21 cellular contexts compared by ENCODE assay signal in genomic region chr2:47738331-47738730, GRCh38.
"Had no signal": no experiment of that assay in that cellular context is flagged by ENCODE, and none has a peak within 500 bp of the region (broad histone marks: within the 10 kb centered on the region; RNA-seq: fewer than 3 reads in every experiment).

No MANE protein-coding gene starts in this region.

- H3K4me3 ChIP-seq: lung, mucosa of descending colon, right lobe of liver, thoracic aorta, tibial nerve, upper lobe of left lung had no signal

- H2AFZ ChIP-seq: parathyroid adenoma had no signal

- H3K4me1 ChIP-seq: parathyroid adenoma, right lobe of liver, upper lobe of left lung had no signal

- H3K79me2 ChIP-seq: parathyroid adenoma had no signal

- H3K27me3 Mint-ChIP-seq: naive B cell; stimulated activated naive B cell treated with anti-CD40 and anti-IgM and Interleukin-4, amounts not matched to agents 10 μg/mL and 1 μg/mL and 100 μg/mL, for 72 hours had no signal

- DNase-seq: cortex of kidney; effector memory CD8-positive, alpha-beta T cell; mucosa of descending colon; naive B cell; right lobe of liver; small intestine; stimulated activated CD4-positive, alpha-beta T cell treated with anti-CD3 and anti-CD28 coated beads, Interleukin-15, amount 100 ng/mL, for 24 hours; stimulated activated CD4-positive, alpha-beta T cell treated with anti-CD3 and anti-CD28 coated beads, Interleukin-2, amount 100 ng/mL, for 48 hours; stimulated activated naive B cell treated with anti-CD40 and anti-IgM and Interleukin-4, amounts not matched to agents 10 μg/mL and 1 μg/mL and 100 μg/mL, for 72 hours; upper lobe of left lung had no signal

- H3K36me3 ChIP-seq: right lobe of liver, thoracic aorta, tibial nerve, upper lobe of left lung had no signal

- H3K27me3 ChIP-seq: right lobe of liver, tibial nerve, upper lobe of left lung had no signal

- H3K4me1 Mint-ChIP-seq: mesothelial cell of epicardium, neural crest cell had no signal

- H3K9me3 Mint-ChIP-seq: effector memory CD8-positive, alpha-beta T cell; memory B cell; mesothelial cell of epicardium; naive B cell; natural killer cell treated with Interleukin-12 subunit alpha and Interleukin-12 subunit beta and Interleukin-15 and Interleukin-18, amount 100 ng/mL, for 72 hours; neural crest cell; stimulated activated naive B cell treated with anti-CD40 and anti-IgM and Interleukin-4, amounts not matched to agents 10 μg/mL and 1 μg/mL and 100 μg/mL, for 72 hours; stimulated activated naive CD8-positive, alpha-beta T cell treated with anti-CD3 and anti-CD28 coated beads, Interleukin-15, Interleukin-2, amounts not matched to agents 100 ng/mL and 50 ng/mL, for 24 hours had no signal

- H3K4me3 Mint-ChIP-seq: effector memory CD8-positive, alpha-beta T cell; memory B cell; mesothelial cell of epicardium; naive B cell; natural killer cell treated with Interleukin-12 subunit alpha and Interleukin-12 subunit beta and Interleukin-15 and Interleukin-18, amount 100 ng/mL, for 72 hours; neural crest cell; stimulated activated naive B cell treated with anti-CD40 and anti-IgM and Interleukin-4, amounts not matched to agents 10 μg/mL and 1 μg/mL and 100 μg/mL, for 72 hours; stimulated activated naive CD8-positive, alpha-beta T cell treated with anti-CD3 and anti-CD28 coated beads, Interleukin-15, Interleukin-2, amounts not matched to agents 100 ng/mL and 50 ng/mL, for 24 hours had no signal

- H3K9me3 ChIP-seq: mucosa of descending colon, right lobe of liver, thoracic aorta, tibial nerve, upper lobe of left lung had no signal

- H3K36me3 Mint-ChIP-seq: memory B cell; mesothelial cell of epicardium; naive B cell; natural killer cell treated with Interleukin-12 subunit alpha and Interleukin-12 subunit beta and Interleukin-15 and Interleukin-18, amount 100 ng/mL, for 72 hours; stimulated activated naive B cell treated with anti-CD40 and anti-IgM and Interleukin-4, amounts not matched to agents 10 μg/mL and 1 μg/mL and 100 μg/mL, for 72 hours had no signal

- H3K27ac Mint-ChIP-seq: mesothelial cell of epicardium; natural killer cell treated with Interleukin-12 subunit alpha and Interleukin-12 subunit beta and Interleukin-15 and Interleukin-18, amount 100 ng/mL, for 72 hours; progenitor cell of endocrine pancreas; stimulated activated naive B cell treated with anti-CD40 and anti-IgM and Interleukin-4, amounts not matched to agents 10 μg/mL and 1 μg/mL and 100 μg/mL, for 72 hours; stimulated activated naive CD8-positive, alpha-beta T cell treated with anti-CD3 and anti-CD28 coated beads, Interleukin-15, Interleukin-2, amounts not matched to agents 100 ng/mL and 50 ng/mL, for 24 hours had no signal

- H3K9ac ChIP-seq: parathyroid adenoma had no signal

- H3K27ac ChIP-seq: parathyroid adenoma, right lobe of liver, thoracic aorta, tibial nerve, upper lobe of left lung had no signal

- ATAC-seq: effector memory CD8-positive, alpha-beta T cell; left lobe of liver; mucosa of descending colon; natural killer cell treated with Interleukin-12 subunit alpha and Interleukin-12 subunit beta and Interleukin-15 and Interleukin-18, amount 100 ng/mL, for 72 hours; right lobe of liver had no signal
